In genomic region chr15:98292442-98293240, GRCh38 we compare ENCODE assay signal across 8 cellular contexts.
DNase-seq lines count a peak whose midpoint lies in the region; ATAC-seq and TF ChIP-seq lines count a peak whose summit lies in the region.

No MANE protein-coding gene starts in this region.

- H3K4me3 Mint-ChIP-seq in MCF 10A (ENCODE audit: unreplicated experiment) = no peak overlapping the region

- TF ChIP-seq CTCF in GM12873 (IDR thresholded peaks at IDR 0.05; ENCODE audit: insufficient read depth, low read depth, low read length, missing control alignments) (peak; percentile 92), MCF 10A (IDR thresholded peaks at IDR 0.05; ENCODE audit: unreplicated experiment) (peak; percentile 78), left lung (IDR thresholded peaks at IDR 0.05) (peak; percentile 44 to 52), thoracic aorta (IDR thresholded peaks at IDR 0.05) (peak; percentile 43)

- H3K4me3 ChIP-seq in left lung (no peak overlapping the region), thoracic aorta (no peak overlapping the region)

- H3K27me3 Mint-ChIP-seq in MCF 10A (ENCODE audit: insufficient read depth, unreplicated experiment) = peaks cover 16% of the 10 kb centered on the region

- H3K27ac Mint-ChIP-seq in MCF 10A (ENCODE audit: low read depth, unreplicated experiment) = no peak overlapping the region

- CTCF ChIA-PET in MCF 10A (lab: Yijun Ruan, JAX) = interaction anchor here (0.5 to 2.7 kb wide), 30 partner anchors 9 to 1952 kb away, joined by 3 to 16 read pairs (median 4); no protein-coding TSS in a partner anchor

- H3K27me3 ChIP-seq in left lung (peaks cover 11 to 66% of the 10 kb centered on the region in 2 donors), thoracic aorta (replicated peaks; ENCODE audit: insufficient read depth) (no peaks in the 10 kb centered on the region)

- no peaks in the 10 kb centered on the region for H3K36me3 ChIP-seq in left lung
- H3K36me3 ChIP-seq in thoracic aorta = no peaks in the 10 kb centered on the region

- ATAC-seq in HG03103 (IDR thresholded peaks at IDR 0.05; ENCODE audit: low read depth, unreplicated experiment) (peak; percentile 48), left lung (peak; percentile 85), thoracic aorta (ENCODE audit: insufficient number of reproducible peaks, low FRiP score, low read depth) (no peak)

- no peaks in the 10 kb centered on the region for H3K9me3 Mint-ChIP-seq in MCF 10A (ENCODE audit: unreplicated experiment)

- no peaks in the 10 kb centered on the region for H3K36me3 Mint-ChIP-seq in MCF 10A (ENCODE audit: insufficient read depth, unreplicated experiment)

- H3K4me1 ChIP-seq in left lung (no peaks in the 10 kb centered on the region), thoracic aorta (ENCODE audit: control insufficient read depth in 1 of 2, low read depth in 2 of 2) (peaks cover 0 to 6% of the 10 kb centered on the region in 2 donors)

- POLR2A ChIA-PET in MCF 10A (lab: Yijun Ruan, JAX) = no interaction called here

- DNase-seq in A172 (ENCODE audit: low spot score) (peak; percentile 23), OCI-M1 (lab: John Stamatoyannopoulos, UW) (peak; percentile 50), MCF 10A (ENCODE audit: unreplicated experiment) (peak; percentile 60), left lung (peak; percentile 44 to 79), thoracic aorta (ENCODE audit: low spot score) (no peak), NCI-H1092 (lab: John Stamatoyannopoulos, UW) (no peak)

- H3K27ac ChIP-seq in left lung (no peak overlapping the region), thoracic aorta (no peak overlapping the region)

- BruUV-seq in MCF 10A (replicated peaks; lab: Mats Ljungman, UMichigan) = no TSS peak

- H3K9me3 ChIP-seq in left lung (no peaks in the 10 kb centered on the region), thoracic aorta (no peaks in the 10 kb centered on the region)

- intact Hi-C loops in MCF 10A (cut with micrococcal nuclease) = loop anchor here (10.0 kb wide), 1 partner anchor 1048 kb away; no protein-coding TSS in a partner anchor
- intact Hi-C loops in left lung (cut with DNase I) = loop anchor here in 1 of 2 donors (10.0 kb wide), 1 partner anchor 388 kb away; no protein-coding TSS in a partner anchor

- no peaks in the 10 kb centered on the region for H3K4me1 Mint-ChIP-seq in MCF 10A (ENCODE audit: insufficient read depth, unreplicated experiment)

Comparison
In these comparisons a context has a peak if more than half of its experiments do, and no peak if none do; other contexts are left out.
1. DNase-seq: peak in A172 (single experiment), OCI-M1 (single experiment), MCF 10A (single experiment) and left lung (2 of 2); none in thoracic aorta (single experiment) and NCI-H1092 (single experiment).
2. Peak in every context shown above with its lines, with median percentiles within 50 percentile points of each other: CTCF ChIP-seq.